In the genomic region with DNA sequence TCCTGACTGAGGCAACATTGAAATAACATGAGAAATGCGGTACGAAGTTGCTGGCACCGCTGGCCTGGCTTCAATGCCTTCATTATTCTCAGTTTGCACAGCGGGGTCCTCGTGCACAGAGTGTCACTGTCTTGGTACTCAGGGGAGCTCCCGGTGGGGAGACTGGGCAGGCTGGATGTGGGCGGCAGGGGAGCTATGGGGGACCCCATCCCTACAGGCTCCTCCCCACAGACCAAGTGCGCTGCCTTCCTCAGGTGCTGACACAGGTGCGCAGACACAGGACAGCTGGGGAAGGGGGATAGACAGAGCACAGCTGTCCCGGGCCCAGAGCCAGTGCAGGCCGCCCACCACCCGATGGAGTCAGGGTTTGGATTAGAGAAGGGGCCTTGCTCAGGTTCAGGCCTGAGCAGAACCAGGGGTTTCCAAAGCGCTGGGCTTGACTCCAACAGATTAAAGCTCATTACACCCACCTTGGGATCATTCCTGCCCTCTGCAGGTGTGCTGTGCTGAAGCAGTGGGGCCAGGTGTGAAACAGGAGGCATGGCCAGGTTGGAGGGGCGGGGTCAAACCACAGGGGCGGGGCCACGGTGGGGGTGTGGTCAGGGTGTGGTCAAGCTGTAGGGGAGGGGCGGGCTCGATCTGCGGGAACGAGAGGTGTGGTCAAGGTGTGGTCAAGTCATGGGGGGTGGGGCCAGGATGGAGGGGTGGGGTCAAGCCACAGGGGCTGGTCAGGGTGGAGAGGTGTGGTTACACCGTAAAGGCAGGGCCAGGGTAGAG, we compare ENCODE assay signal across 20 cellular contexts.
A peak's percentile ranks its signal among the peaks of the same experiment; 100 is the strongest.
DNase-seq lines count a peak whose midpoint lies in the region; ATAC-seq and TF ChIP-seq lines count a peak whose summit lies in the region.
"Had no signal": no experiment of that assay in that cellular context is flagged by ENCODE, and none has a peak within 500 bp of the region (broad histone marks: within the 10 kb centered on the region; RNA-seq: fewer than 3 reads in every experiment).

No MANE protein-coding gene starts in this region.

- intact Hi-C loops in colonic mucosa (cut with DNase I) = no loop called here

- DNase-seq in GM12865 (ENCODE audit: low read depth) = peak; percentile 37
- DNase-seq in KBM-7 = peak; percentile 41
- peak; percentile 42 for DNase-seq in colonic mucosa
- no peak for DNase-seq in neural progenitor cell (ENCODE audit: low spot score)
- DNase-seq in islet precursor cell = no peak
- DNase-seq: activated CD4-positive, alpha-beta T cell treated with anti-CD3 and anti-CD28 coated beads for 1 hour; central memory CD4-positive, alpha-beta T cell; DND-41; effector memory CD8-positive, alpha-beta T cell; GOT3; lower lobe of right lung; NCI-H2029 treated with DMSO at 0.1 percent for 48 hours; retina; stimulated activated CD4-positive, alpha-beta T cell treated with anti-CD3 and anti-CD28 coated beads, Interleukin-1b, Interleukin-23, amount 100 ng/mL, for 48 hours; T-helper 17 cell had no signal

- TF ChIP-seq CTCF in GM12865 (IDR thresholded peaks at IDR 0.05; ENCODE audit: insufficient read depth, low read depth, low read length, missing control alignments) (no peak), colonic mucosa (IDR thresholded peaks at IDR 0.05) (no peak), neural progenitor cell (IDR thresholded peaks at IDR 0.05) (no peak)

- H3K79me2 ChIP-seq in neural progenitor cell (ENCODE audit: low read depth) = no peaks in the 10 kb centered on the region

- peaks cover 12% of the 10 kb centered on the region for H3F3A ChIP-seq in neural progenitor cell (ENCODE audit: low read depth)

- no peak overlapping the region for H3K9ac ChIP-seq in colonic mucosa (ENCODE audit: low read depth in 2 of 2, low read length in 2 of 2)
- H3K9ac ChIP-seq in neural progenitor cell = no peak overlapping the region

- H3K4me3 ChIP-seq in GM12865 (ENCODE audit: low read depth, low read length) = no peak overlapping the region
- H3K4me3 ChIP-seq in colonic mucosa = no peak overlapping the region
- H3K4me3 ChIP-seq in neural progenitor cell = no peak overlapping the region
- H3K4me3 ChIP-seq: lower lobe of right lung, MG63 had no signal

- H3K27me3 ChIP-seq in colonic mucosa = no peaks in the 10 kb centered on the region
- no peaks in the 10 kb centered on the region for H3K27me3 ChIP-seq in neural progenitor cell
- H3K27me3 ChIP-seq: MG63 had no signal

- ATAC-seq in GM21423 (IDR thresholded peaks at IDR 0.05; ENCODE audit: unreplicated experiment) (no peak), GM21576 (IDR thresholded peaks at IDR 0.05; ENCODE audit: unreplicated experiment) (no peak)

- H3K27ac Mint-ChIP-seq in neural progenitor cell = peak overlapping the region; percentile 90
- H3K27ac Mint-ChIP-seq: effector memory CD8-positive, alpha-beta T cell; nephron; T-helper 17 cell had no signal

- no peak overlapping the region for H2AFZ ChIP-seq in neural progenitor cell (replicated peaks)

- no peak overlapping the region for H3K4me3 Mint-ChIP-seq in neural progenitor cell
- H3K4me3 Mint-ChIP-seq: effector memory CD8-positive, alpha-beta T cell; nephron; T-helper 17 cell had no signal

- H3K4me1 Mint-ChIP-seq in neural progenitor cell = peaks cover 28% of the 10 kb centered on the region

- H3K36me3 Mint-ChIP-seq in neural progenitor cell = no peaks in the 10 kb centered on the region

- in situ Hi-C loops in KBM-7 (cut with MboI; ENCODE audit: low pct_unique_long_range_greater_than_20kb, low sequenced_read_pairs) = no loop called here

- no peaks in the 10 kb centered on the region for H3K9me3 ChIP-seq in colonic mucosa
- H3K9me3 ChIP-seq in neural progenitor cell (ENCODE audit: low read depth) = no peaks in the 10 kb centered on the region
- H3K9me3 ChIP-seq: lower lobe of right lung, MG63 had no signal

- no peaks in the 10 kb centered on the region for H4K20me1 ChIP-seq in neural progenitor cell (ENCODE audit: low read depth)

- peaks cover 14% of the 10 kb centered on the region for H3K27me3 Mint-ChIP-seq in neural progenitor cell (ENCODE audit: insufficient read depth, low read depth)

- no peaks in the 10 kb centered on the region for H3K36me3 ChIP-seq in colonic mucosa
- H3K36me3 ChIP-seq in neural progenitor cell = no peaks in the 10 kb centered on the region
- H3K36me3 ChIP-seq: lower lobe of right lung, MG63 had no signal

- no peaks in the 10 kb centered on the region for H3K9me3 Mint-ChIP-seq in neural progenitor cell
- H3K9me3 Mint-ChIP-seq: effector memory CD8-positive, alpha-beta T cell; nephron had no signal

- no peak overlapping the region for H3K27ac ChIP-seq in colonic mucosa
- H3K27ac ChIP-seq in neural progenitor cell = no peak overlapping the region
- H3K27ac ChIP-seq: C4-2B, lower lobe of right lung had no signal

- no peak overlapping the region for H3K4me2 ChIP-seq in neural progenitor cell

- H3K4me1 ChIP-seq in colonic mucosa (no peaks in the 10 kb centered on the region), neural progenitor cell (peaks cover 21% of the 10 kb centered on the region)

Comparison
In these comparisons a context has a peak if more than half of its experiments do, and no peak if none do; other contexts are left out.
1. DNase-seq: peak in GM12865 (single experiment), KBM-7 (single experiment) and colonic mucosa (single experiment); none in neural progenitor cell (single experiment) and islet precursor cell (single experiment).